Comparison of ENCODE assay signal across 9 cellular contexts in the genomic region with DNA sequence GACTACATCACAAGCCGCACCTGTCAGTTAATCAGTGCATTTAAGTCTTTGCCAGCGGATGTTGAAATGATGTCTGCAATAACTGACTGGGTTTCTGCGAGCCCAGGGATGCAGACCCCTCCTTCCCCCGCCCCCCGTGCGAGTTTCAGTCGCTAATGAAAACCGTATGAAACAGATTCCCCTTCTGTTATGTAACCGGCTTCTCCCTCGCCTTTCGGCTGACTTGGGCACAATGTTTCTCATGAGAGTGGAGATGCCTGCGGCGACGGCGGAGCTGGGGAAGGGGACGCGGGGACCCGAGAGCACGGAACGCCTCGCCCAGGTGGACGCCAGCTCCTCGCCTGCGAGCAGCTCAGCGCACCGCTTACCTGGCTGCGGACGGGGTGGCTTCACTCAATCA. TPM values are rescaled to one million over a fixed set of nuclear protein-coding genes. Genes with fewer than 3 reads are reported as not detected.
DNase-seq lines count a peak whose midpoint lies in the region; ATAC-seq and TF ChIP-seq lines count a peak whose summit lies in the region.
"Had no signal": no experiment of that assay in that cellular context is flagged by ENCODE, and none has a peak within 500 bp of the region (broad histone marks: within the 10 kb centered on the region; RNA-seq: fewer than 3 reads in every experiment).

No MANE protein-coding gene starts in this region.

- H3K27ac ChIP-seq in ACC112 (ENCODE audit: low read depth, low read length) (no peak overlapping the region), HUES6 (ENCODE audit: low read depth, low read length) (no peak overlapping the region), mesodermal cell (ENCODE audit: low read depth, low read length, severe bottlenecking) (no peak overlapping the region)
- H3K27ac ChIP-seq: esophagus muscularis mucosa had no signal

- in situ Hi-C loops in astrocyte of the spinal cord (cut with HindIII; ENCODE audit: low sequenced_read_pairs) = no loop called here

- H3K9ac ChIP-seq in HUES6 (ENCODE audit: low read length) = no peak overlapping the region

- WGBS in mesodermal cell (ENCODE audit: insufficient coverage in 2 of 2), 2 experiments = 2 to 5% methylated on average over 17 to 22 of the region's 28 CpGs

- no peak overlapping the region for H2AFZ ChIP-seq in ACC112 (ENCODE audit: low read length, unreplicated experiment)

- H3K4me1 ChIP-seq in ACC112 (ENCODE audit: control insufficient read depth, insufficient read depth, low read length, unreplicated experiment) = peaks cover 26% of the 10 kb centered on the region
- H3K4me1 ChIP-seq in HUES6 (ENCODE audit: control insufficient read depth, insufficient read depth, low read length) = peaks cover 7% of the 10 kb centered on the region; the same call in 1 of the 2 replicates
- H3K4me1 ChIP-seq in mesodermal cell (ENCODE audit: control insufficient read depth, insufficient read depth, low read length, poor library complexity, severe bottlenecking) = no peaks in the 10 kb centered on the region

- H3K9me3 ChIP-seq in HUES6 (ENCODE audit: control insufficient read depth, insufficient read depth, low read depth, low read length) (no peaks in the 10 kb centered on the region), mesodermal cell (ENCODE audit: control insufficient read depth, low read length) (no peaks in the 10 kb centered on the region)
- H3K9me3 ChIP-seq: esophagus muscularis mucosa had no signal

- no peak for TF ChIP-seq CTCF in astrocyte of the spinal cord (IDR thresholded peaks at IDR 0.05; ENCODE audit: low read depth, low read length)

- ATAC-seq in HG03342 (IDR thresholded peaks at IDR 0.05; ENCODE audit: unreplicated experiment) = no peak
- no peak for ATAC-seq in GM21390 (IDR thresholded peaks at IDR 0.05; ENCODE audit: unreplicated experiment)

- peaks cover 34% of the 10 kb centered on the region for H3K27me3 ChIP-seq in ACC112 (ENCODE audit: insufficient read depth, low read length)
- peaks cover 50% of the 10 kb centered on the region for H3K27me3 ChIP-seq in HUES6 (ENCODE audit: control insufficient read depth, insufficient read depth, low read length)

- peak overlapping the region; percentile 76 for H3K4me3 ChIP-seq in ACC112 (ENCODE audit: low read depth, low read length)
- peak overlapping the region; percentile 83 for H3K4me3 ChIP-seq in HUES6 (ENCODE audit: low read depth, low read length)
- peak overlapping the region; percentile 20 for H3K4me3 ChIP-seq in astrocyte of the spinal cord (ENCODE audit: low read depth, low read length)
- peak overlapping the region; percentile 50 for H3K4me3 ChIP-seq in mesodermal cell (ENCODE audit: extremely low read depth, insufficient read depth, low read length, poor library complexity, severe bottlenecking)

- H3K79me2 ChIP-seq in ACC112 (ENCODE audit: control insufficient read depth, insufficient read depth, low read length, unreplicated experiment) = no peaks in the 10 kb centered on the region

- DNase-seq in astrocyte of the spinal cord (ENCODE audit: low read depth, low spot score) (no peak), DMS53 (lab: John Stamatoyannopoulos, UW) (no peak)
- DNase-seq in activated CD4-positive, alpha-beta T cell treated with anti-CD3 and anti-CD28 coated beads for 48 hours = no peak

- H3K36me3 ChIP-seq in ACC112 (ENCODE audit: insufficient read depth, low read length) (no peaks in the 10 kb centered on the region), HUES6 (ENCODE audit: control insufficient read depth, insufficient read depth, low read length) (no peaks in the 10 kb centered on the region), mesodermal cell (ENCODE audit: control insufficient read depth, insufficient read depth, low read length) (no peaks in the 10 kb centered on the region)
- H3K36me3 ChIP-seq: esophagus muscularis mucosa had no signal

RNA-seq across cellular contexts. Expression of gene KCNJ6, which starts 0.7 kb away (rescaled TPM):
- polyA plus RNA-seq in mesodermal cell (2013, experiment 1 of 2) = 0.15 TPM
- 0.25 TPM for polyA plus RNA-seq in mesodermal cell (2013, experiment 2 of 2)

Comparison
In these comparisons a context has a peak if more than half of its experiments do, and no peak if none do; other contexts are left out.
1. H3K4me3 ChIP-seq: peak in every context shown above with its lines; median percentile 83 in HUES6; 76 in ACC112; 50 in mesodermal cell; 20 in astrocyte of the spinal cord.